ENCODE assay signal across 1 cellular context in the genomic region with DNA sequence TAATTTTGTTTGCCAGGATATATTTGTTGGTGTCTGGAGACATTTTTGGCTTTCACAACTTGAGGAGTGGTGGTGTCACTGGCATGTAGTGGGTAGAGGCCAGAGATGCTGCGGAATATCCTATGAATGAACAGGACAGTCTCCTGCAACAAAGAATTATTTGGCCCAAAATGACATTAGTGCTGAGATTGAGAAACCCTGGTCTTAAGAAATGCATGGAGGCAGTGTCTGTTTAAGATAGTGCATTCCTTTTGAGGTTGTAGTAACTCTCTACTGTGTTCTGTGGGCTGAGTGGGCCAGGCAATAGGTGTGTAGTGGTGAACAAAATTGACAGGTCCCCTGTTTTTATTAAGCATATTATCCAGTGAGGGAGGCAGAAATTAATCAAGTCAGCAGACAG.
TF ChIP-seq lines count a peak whose summit lies in the region.

No MANE protein-coding gene starts in this region.

TF ChIP-seq in IMR-90, 13 proteins besides CTCF, POLR2A, EP300 and RAD21:
- TF ChIP-seq CEBPB (IDR thresholded peaks at IDR 0.05; ENCODE audit: low read depth, low read length) (0 out of 2 replicates have a peak, but pooled peaks have one; percentile 18), MAZ (IDR thresholded peaks at IDR 0.05; ENCODE audit: borderline replicate concordance, low read depth, low read length) (no peak)
TF ChIP-seq in IMR-90: peak in this region for 1.
